ENCODE assay signal across 9 cellular contexts in genomic region chr15:33292718-33293307, GRCh38. TPM values are rescaled to one million over a fixed set of nuclear protein-coding genes. Genes with fewer than 3 reads are reported as not detected.
DNase-seq lines count a peak whose midpoint lies in the region; ATAC-seq, FAIRE-seq and TF ChIP-seq lines count a peak whose summit lies in the region.
"Had no signal": no experiment of that assay in that cellular context is flagged by ENCODE, and none has a peak within 500 bp of the region (broad histone marks: within the 10 kb centered on the region; RNA-seq: fewer than 3 reads in every experiment).

No MANE protein-coding gene starts in this region.

- WGBS in body of pancreas, 2 donors = 18 to 19% methylated on average over 7 of the region's 7 CpGs

- DNase-seq in KG1 (lab: John Stamatoyannopoulos, UW) = peak; percentile 19
- peak; percentile 65 for DNase-seq in RKO (ENCODE audit: low spot score)
- peak; percentile 52 to 73 (median 58) for DNase-seq in body of pancreas
- DNase-seq in kidney epithelial cell (ENCODE audit: low read depth) = no peak
- DNase-seq in stimulated activated CD8-positive, alpha-beta memory T cell treated with anti-CD3 and anti-CD28 coated beads, Interleukin-15, amount 100 ng/mL, for 24 hours (ENCODE audit: low read depth) = peak; percentile 10
- DNase-seq: activated T-cell treated with anti-CD3 and anti-CD28 coated beads, Interleukin-2, amount 50 U/mL, for 4 hours had no signal

- no peaks in the 10 kb centered on the region for H3K27me3 ChIP-seq in body of pancreas
- H3K27me3 ChIP-seq in kidney epithelial cell (ENCODE audit: control insufficient read depth, insufficient read depth, low read length) = no peaks in the 10 kb centered on the region

- no peak for ATAC-seq in body of pancreas
- ATAC-seq in HG03565 (IDR thresholded peaks at IDR 0.05; ENCODE audit: unreplicated experiment) = no peak
- no peak for ATAC-seq in HG02884 (IDR thresholded peaks at IDR 0.05; ENCODE audit: unreplicated experiment)

- H3K36me3 ChIP-seq in body of pancreas (replicated peaks in 1 of 2; ENCODE audit: insufficient read depth in 1 of 2, low read depth in 2 of 2) (no peaks in the 10 kb centered on the region), kidney epithelial cell (ENCODE audit: control insufficient read depth, insufficient read depth, low read length) (no peaks in the 10 kb centered on the region)

- TF ChIP-seq POLR2A in body of pancreas (IDR thresholded peaks at IDR 0.05) = no peak

- H3K9me3 ChIP-seq in body of pancreas = no peaks in the 10 kb centered on the region

- H3K4me3 ChIP-seq in body of pancreas (no peak overlapping the region), kidney epithelial cell (ENCODE audit: low read depth, low read length) (no peak overlapping the region)

- intact Hi-C loops in body of pancreas (cut with DNase I) = no loop called here

- H3K27ac ChIP-seq in body of pancreas = no peak overlapping the region

- H3K4me1 ChIP-seq in body of pancreas = peaks cover 9% of the 10 kb centered on the region

- TF ChIP-seq CTCF in body of pancreas (IDR thresholded peaks at IDR 0.05) (peak; percentile 40 to 70 (median 59)), kidney epithelial cell (IDR thresholded peaks at IDR 0.05; ENCODE audit: insufficient read depth, low read length, poor library complexity, severe bottlenecking) (peak; percentile 74)

- FAIRE-seq in G401.6 (lab: Jason Lieb, UNC) = peak; percentile 76

RNA-seq across cellular contexts. Expression of gene RYR3, which starts 18.0 kb away (rescaled TPM):
- under 1 TPM; 0.26 to 0.66 TPM for total RNA-seq in body of pancreas
- 0.27 and 0.50 TPM in 2 replicates for total RNA-seq in kidney epithelial cell
- total RNA-seq: activated T-cell treated with anti-CD3 and anti-CD28 coated beads, Interleukin-2, amount 50 U/mL, for 4 hours had no signal
